ENCODE assay signal across 23 cellular contexts in genomic region chr18:9925795-9926194, GRCh38. TPM values are rescaled to one million over a fixed set of nuclear protein-coding genes. Genes with fewer than 3 reads are reported as not detected.
DNase-seq lines count a peak whose midpoint lies in the region; ATAC-seq and TF ChIP-seq lines count a peak whose summit lies in the region.
"Had no signal": no experiment of that assay in that cellular context is flagged by ENCODE, and none has a peak within 500 bp of the region (broad histone marks: within the 10 kb centered on the region; RNA-seq: fewer than 3 reads in every experiment).

No MANE protein-coding gene starts in this region.

- peak overlapping the region; percentile 31 for H3K4me3 Mint-ChIP-seq in neural crest cell
- H3K4me3 Mint-ChIP-seq: activated T-cell treated with anti-CD3 and anti-CD28 coated beads, Interleukin-2, amount 50 U/mL, for 72 hours; HFFc6; stimulated activated naive CD8-positive, alpha-beta T cell treated with anti-CD3 and anti-CD28 coated beads, Interleukin-15, amount 100 ng/mL, for 72 hours had no signal

- H3K36me3 ChIP-seq in mammary epithelial cell (ENCODE audit: insufficient read depth, low read length) (peaks cover under 1% of the 10 kb centered on the region), breast epithelium (no peaks in the 10 kb centered on the region)
- H3K36me3 ChIP-seq: upper lobe of left lung had no signal

- H3K4me1 ChIP-seq in mammary epithelial cell (ENCODE audit: insufficient read depth, low read length) (peaks cover 40% of the 10 kb centered on the region), breast epithelium (peaks cover 0 to 9% of the 10 kb centered on the region in 2 donors)

- no peaks in the 10 kb centered on the region for H3K36me3 Mint-ChIP-seq in neural crest cell (ENCODE audit: low read depth)
- H3K36me3 Mint-ChIP-seq: activated naive CD8-positive, alpha-beta T cell had no signal

- intact Hi-C loops in mammary epithelial cell (cut with micrococcal nuclease) (no loop called here), breast epithelium (cut with DNase I; ENCODE audit: low total_unique reads) (no loop called here)

- dilution Hi-C loops in mammary epithelial cell (cut with HindIII; ENCODE audit: low sequenced_read_pairs): no loop called here

- 79% methylated on average over 4 of the region's 4 CpGs for WGBS in mammary epithelial cell (ENCODE audit: low coverage, missing lambda C conversion rate)

- peaks cover 57% of the 10 kb centered on the region for H3K4me1 Mint-ChIP-seq in neural crest cell

- H3K27me3 Mint-ChIP-seq in neural crest cell (ENCODE audit: low read depth): no peaks in the 10 kb centered on the region
- H3K27me3 Mint-ChIP-seq: activated naive CD8-positive, alpha-beta T cell; progenitor cell of endocrine pancreas; stimulated activated naive CD8-positive, alpha-beta T cell treated with anti-CD3 and anti-CD28 coated beads, Interleukin-15, amount 100 ng/mL, for 72 hours had no signal

- no peak overlapping the region for H3K4me3 ChIP-seq in mammary epithelial cell (replicated peaks in 1 of 3; ENCODE audit: insufficient read depth in 1 of 3, low read depth in 2 of 3, low read length in 3 of 3)
- H3K4me3 ChIP-seq in breast epithelium: no peak overlapping the region
- H3K4me3 ChIP-seq in coronary artery: no peak overlapping the region
- H3K4me3 ChIP-seq: body of pancreas, upper lobe of left lung had no signal

- no peaks in the 10 kb centered on the region for H3K9me3 ChIP-seq in mammary epithelial cell (replicated peaks; ENCODE audit: insufficient read depth, low read length)
- no peaks in the 10 kb centered on the region for H3K9me3 ChIP-seq in breast epithelium
- H3K9me3 ChIP-seq: body of pancreas, upper lobe of left lung had no signal

- ATAC-seq in GM21367 (IDR thresholded peaks at IDR 0.05; ENCODE audit: unreplicated experiment): no peak
- ATAC-seq: stimulated activated naive CD8-positive, alpha-beta T cell treated with anti-CD3 and anti-CD28 coated beads, Interleukin-15, amount 100 ng/mL, for 72 hours had no signal

- no peaks in the 10 kb centered on the region for H3K9me3 Mint-ChIP-seq in neural crest cell
- H3K9me3 Mint-ChIP-seq: activated T-cell treated with anti-CD3 and anti-CD28 coated beads, Interleukin-2, amount 50 U/mL, for 72 hours; HFFc6; stimulated activated naive CD8-positive, alpha-beta T cell treated with anti-CD3 and anti-CD28 coated beads, Interleukin-15, amount 100 ng/mL, for 72 hours had no signal

- in situ Hi-C loops in mammary epithelial cell (cut with MboI; ENCODE audit: low sequenced_read_pairs in 2 of 2): no loop called here

- peaks cover 43% of the 10 kb centered on the region for H4K20me1 ChIP-seq in mammary epithelial cell (ENCODE audit: insufficient read depth, low read length)

- peaks cover 99% of the 10 kb centered on the region for H3K79me2 ChIP-seq in mammary epithelial cell (ENCODE audit: insufficient read depth, low read length)

- H3K9ac ChIP-seq in mammary epithelial cell (ENCODE audit: insufficient read depth, low read length): no peak overlapping the region

- CTCF ChIA-PET in mammary epithelial cell (lab: Charles Lee; ENCODE audit: low non-redundant PET): no interaction called here

- H3K27ac ChIP-seq in mammary epithelial cell (ENCODE audit: insufficient read depth, low read depth, low read length) (peak overlapping the region; percentile 22), breast epithelium (peak overlapping the region in 1 of 2 donors; percentile 21), coronary artery (peak overlapping the region; percentile 27 to 43)
- H3K27ac ChIP-seq: C4-2B had no signal

- DNase-seq in mammary epithelial cell (no peak), breast epithelium (ENCODE audit: low spot score in 2 of 2) (no peak), coronary artery (ENCODE audit: low spot score) (no peak), neural crest cell (ENCODE audit: low read depth, low spot score) (no peak), NCI-H1417 (lab: John Stamatoyannopoulos, UW) (no peak), NCI-H1417 treated with DMSO at 0.1 percent for 48 hours (lab: John Stamatoyannopoulos, UW) (no peak), HUDEP-2 (lab: John Stamatoyannopoulos, UW; ENCODE audit: unreplicated experiment in 76 of 76) (no peak)
- DNase-seq: activated T-cell treated with anti-CD3 and anti-CD28 coated beads, Interleukin-2, amount 50 U/mL, for 72 hours; body of pancreas; cortex of kidney; HFFc6; hypothalamus; NCI-H526 treated with DMSO at 0.1 percent for 48 hours; stimulated activated CD4-positive, alpha-beta T cell treated with anti-CD3 and anti-CD28 coated beads, Interleukin-4, amount 100 ng/mL, for 4 hours; stimulated activated naive CD8-positive, alpha-beta T cell treated with anti-CD3 and anti-CD28 coated beads, Interleukin-15, amount 100 ng/mL, for 72 hours; SW 1271; upper lobe of left lung had no signal

- TF ChIP-seq POLR2A in breast epithelium (IDR thresholded peaks at IDR 0.05): no peak

- TF ChIP-seq CTCF in mammary epithelial cell (conservative IDR thresholded peaks at IDR 0.05 in 1 of 2, IDR thresholded peaks at IDR 0.05 in 1 of 2; ENCODE audit: extremely low read depth in 1 of 2, insufficient read depth in 1 of 2, low read depth in 1 of 2, low read length in 2 of 2): no peak
- no peak for TF ChIP-seq CTCF in breast epithelium (IDR thresholded peaks at IDR 0.05)
- TF ChIP-seq CTCF in coronary artery (IDR thresholded peaks at IDR 0.05): no peak
- TF ChIP-seq CTCF in neural crest cell (conservative IDR thresholded peaks at IDR 0.05): no peak

- no peak overlapping the region for H3K4me2 ChIP-seq in mammary epithelial cell (ENCODE audit: insufficient read depth, low read depth, low read length)

- H3K27ac Mint-ChIP-seq in neural crest cell (ENCODE audit: unreplicated experiment): no peak overlapping the region
- H3K27ac Mint-ChIP-seq: activated T-cell treated with anti-CD3 and anti-CD28 coated beads, Interleukin-2, amount 50 U/mL, for 72 hours; HFFc6; stimulated activated naive CD8-positive, alpha-beta T cell treated with anti-CD3 and anti-CD28 coated beads, Interleukin-15, amount 100 ng/mL, for 72 hours had no signal

- H3K27me3 ChIP-seq in mammary epithelial cell (ENCODE audit: insufficient read depth, low read length) (no peaks in the 10 kb centered on the region), breast epithelium (no peaks in the 10 kb centered on the region)
- H3K27me3 ChIP-seq: body of pancreas, upper lobe of left lung had no signal

- no peak overlapping the region for H2AFZ ChIP-seq in mammary epithelial cell (ENCODE audit: low read depth, low read length)

- no TSS peak for BruUV-seq in mammary epithelial cell (replicated peaks; lab: Mats Ljungman, UMichigan)

RNA-seq across cellular contexts. Expression of gene VAPA, which starts 12.0 kb away (rescaled TPM):
- total RNA-seq in mammary epithelial cell: 100 to 1,000 TPM; 199 to 223 TPM
- 225 TPM for polyA plus RNA-seq in mammary epithelial cell
- polyA minus RNA-seq in mammary epithelial cell: 311 TPM
- total RNA-seq in breast epithelium: 100 to 1,000 TPM; 235 to 263 (median 260) TPM
- 125 and 126 TPM in 2 replicates for total RNA-seq in neural crest cell

RNA-seq across cellular contexts. Expression of gene TXNDC2, which starts 40.0 kb away (rescaled TPM):
- total RNA-seq in mammary epithelial cell: not detected
- 0.09 TPM for polyA plus RNA-seq in mammary epithelial cell
- 0.67 TPM for polyA minus RNA-seq in mammary epithelial cell
- total RNA-seq in breast epithelium: under 1 TPM in 1 of 3 donors, not detected in 2; 0.16 TPM
- not detected in 2 replicates for total RNA-seq in neural crest cell
- total RNA-seq: activated CD8-positive, alpha-beta memory T cell treated with anti-CD3 and anti-CD28 coated beads for 36 hours; activated T-cell treated with anti-CD3 and anti-CD28 coated beads, Interleukin-2, amount 50 U/mL, for 72 hours; body of pancreas; endothelial cell of umbilical vein; progenitor cell of endocrine pancreas had no signal
